In the genomic region with DNA sequence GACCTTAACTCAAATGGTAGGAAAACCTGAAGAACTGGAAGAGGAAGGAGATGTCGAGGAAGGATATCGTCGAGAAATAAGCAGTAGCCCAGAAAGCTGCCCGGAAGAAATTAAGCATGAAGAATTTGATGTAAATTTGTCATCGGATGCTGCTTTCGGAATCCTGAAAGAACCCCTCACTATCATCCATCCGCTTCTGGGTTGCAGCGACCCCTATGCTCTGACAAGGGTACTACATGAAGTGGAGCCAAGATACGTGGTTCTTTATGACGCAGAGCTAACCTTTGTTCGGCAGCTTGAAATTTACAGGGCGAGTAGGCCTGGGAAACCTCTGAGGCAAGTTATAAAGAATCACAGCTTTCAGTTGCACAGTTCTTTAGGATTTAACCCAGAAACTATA, we compare ENCODE assay signal across 12 cellular contexts. TPM values are rescaled to one million over a fixed set of nuclear protein-coding genes. Genes with fewer than 3 reads are reported as not detected.
DNase-seq lines count a peak whose midpoint lies in the region; ATAC-seq and TF ChIP-seq lines count a peak whose summit lies in the region.
"Had no signal": no experiment of that assay in that cellular context is flagged by ENCODE, and none has a peak within 500 bp of the region (broad histone marks: within the 10 kb centered on the region; RNA-seq: fewer than 3 reads in every experiment).

No MANE protein-coding gene starts in this region.

- H3K9me3 ChIP-seq in WERI-Rb-1 (ENCODE audit: severe bottlenecking) (no peaks in the 10 kb centered on the region), stomach (no peaks in the 10 kb centered on the region)
- H3K9me3 ChIP-seq: ovary had no signal

- TF ChIP-seq EP300 in stomach (IDR thresholded peaks at IDR 0.05) = no peak

- 82 to 85% (median 84%) methylated on average over 12 of the region's 12 CpGs for WGBS in stomach, 5 donors

- H3K4me1 ChIP-seq in stomach = peaks cover 0 to 17% (median 11%) of the 10 kb centered on the region in 4 donors

- TF ChIP-seq CTCF in AG09319 (IDR thresholded peaks at IDR 0.05; ENCODE audit: low read depth, low read length) (peak; percentile 30), WERI-Rb-1 (IDR thresholded peaks at IDR 0.05; ENCODE audit: low read depth, low read length) (peak; percentile 64), kidney epithelial cell (IDR thresholded peaks at IDR 0.05; ENCODE audit: insufficient read depth, low read length, poor library complexity, severe bottlenecking) (peak; percentile 59), stomach (IDR thresholded peaks at IDR 0.05) (no peak)

- H3K27ac ChIP-seq in WERI-Rb-1 (no peak overlapping the region), stomach (no peak overlapping the region)
- H3K27ac ChIP-seq: ovary, SK-N-MC had no signal

- ATAC-seq in HG02973 (IDR thresholded peaks at IDR 0.05; ENCODE audit: unreplicated experiment) (no peak), HG03097 (IDR thresholded peaks at IDR 0.05; ENCODE audit: low FRiP score, unreplicated experiment) (no peak)

- H3K36me3 ChIP-seq in WERI-Rb-1 (peaks cover 26% of the 10 kb centered on the region), kidney epithelial cell (ENCODE audit: control insufficient read depth, insufficient read depth, low read length) (no peaks in the 10 kb centered on the region), stomach (peaks cover 14 to 74% (median 64%) of the 10 kb centered on the region in 4 donors)
- H3K36me3 ChIP-seq: ovary had no signal

- intact Hi-C loops in stomach (cut with DNase I; ENCODE audit: low total_unique reads) = no loop called here

- H3K27me3 ChIP-seq in WERI-Rb-1 (ENCODE audit: insufficient read depth, low read depth, severe bottlenecking) (no peaks in the 10 kb centered on the region), kidney epithelial cell (ENCODE audit: control insufficient read depth, insufficient read depth, low read length) (no peaks in the 10 kb centered on the region), stomach (no peaks in the 10 kb centered on the region)
- H3K27me3 ChIP-seq: ovary had no signal

- no peak for TF ChIP-seq POLR2A in stomach (IDR thresholded peaks at IDR 0.05)

- H3K4me3 ChIP-seq in WERI-Rb-1 (ENCODE audit: low read depth, low read length) (no peak overlapping the region), kidney epithelial cell (ENCODE audit: low read depth, low read length) (no peak overlapping the region), stomach (no peak overlapping the region)
- H3K4me3 ChIP-seq: ovary, SK-N-MC had no signal

- DNase-seq in AG09319 (ENCODE audit: extremely low read depth, low read depth) (no peak), ELF-1 (ENCODE audit: low read depth, low spot score) (peak; percentile 51), WERI-Rb-1 (peak; percentile 15), kidney epithelial cell (ENCODE audit: low read depth) (no peak), stomach (no peak), activated gamma-delta T cell (lab: John Stamatoyannopoulos, UW) (no peak)
- DNase-seq: activated naive CD4-positive, alpha-beta T cell treated with anti-CD3 and anti-CD28 coated beads, Interleukin-2, amount 10 ng/mL, durations not matched to agents 7 days and 5 days; foreskin melanocyte; ovary had no signal

RNA-seq across cellular contexts. Expression of a gene that starts 15.5 kb away (rescaled TPM):
- total RNA-seq in kidney epithelial cell (7.2 and 8.3 TPM in 2 replicates), stomach (10 to 100 TPM in 4 of 5 donors, 1 to 10 TPM in 1; 1.4 to 45.8 (median 23.2) TPM)
- 1 to 10 TPM; 1.2 to 1.8 (median 1.2) TPM for polyA plus RNA-seq in stomach

Comparison
In these comparisons a context has a peak if more than half of its experiments do, and no peak if none do; other contexts are left out.
1. DNase-seq: peak in ELF-1 (single experiment) and WERI-Rb-1 (single experiment); none in AG09319 (single experiment), kidney epithelial cell (single experiment), stomach (single experiment) and activated gamma-delta T cell (single experiment).
2. CTCF ChIP-seq: peak in AG09319 (single experiment), WERI-Rb-1 (single experiment) and kidney epithelial cell (single experiment); none in stomach (0 of 7).